In the genomic region with DNA sequence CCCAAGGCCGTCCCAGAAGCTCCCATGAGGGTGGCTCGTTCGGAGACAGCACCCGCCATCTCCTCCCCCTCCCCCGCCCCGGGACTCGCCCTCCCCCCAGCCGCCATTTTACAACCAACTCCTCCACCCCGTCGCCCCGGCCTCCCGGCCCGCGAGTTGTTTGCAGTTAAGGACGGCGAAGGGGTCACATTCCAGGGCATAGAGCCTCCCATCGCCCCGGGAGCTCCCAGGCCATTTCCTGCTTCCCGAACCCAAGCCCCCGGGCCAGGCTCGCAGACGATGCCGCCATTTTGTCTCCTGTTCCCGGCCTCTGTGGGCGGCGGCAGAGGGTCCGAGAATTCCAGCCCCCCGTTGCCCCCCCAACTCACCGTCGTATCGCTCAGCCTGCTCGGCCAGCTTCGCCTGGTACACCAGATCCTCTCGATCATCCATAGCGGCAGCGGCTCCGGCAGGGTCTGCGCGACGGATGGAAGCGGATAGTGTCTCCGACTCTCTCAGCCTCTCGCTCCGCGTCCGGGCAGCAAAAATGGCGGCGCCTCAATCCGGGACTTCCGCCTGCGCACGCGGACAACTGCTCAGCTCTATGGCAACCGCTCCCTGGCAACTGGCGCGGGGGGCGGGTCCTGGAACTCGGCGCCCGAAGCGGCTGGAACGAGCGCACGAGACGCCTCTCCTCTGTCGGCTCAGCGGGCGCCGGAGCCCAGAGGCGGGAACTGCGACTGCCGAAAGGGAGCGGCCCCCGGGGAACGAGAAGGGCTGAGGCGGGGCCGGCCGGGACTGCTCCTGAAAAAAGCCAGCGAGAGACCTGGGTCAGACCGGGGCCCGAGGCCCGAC, we compare ENCODE assay signal across 8 cellular contexts.
A peak's percentile ranks its signal among the peaks of the same experiment; 100 is the strongest.
DNase-seq lines count a peak whose midpoint lies in the region; ATAC-seq lines count a peak whose summit lies in the region.

A gene (minus strand): TSS at position 544 of the 834 bp plus-strand sequence. CDS start 112 bp downstream, at position 432.

- ATAC-seq in GM19025 (IDR thresholded peaks at IDR 0.05; ENCODE audit: low read depth, unreplicated experiment) (peak; percentile 93), HG03342 (IDR thresholded peaks at IDR 0.05; ENCODE audit: unreplicated experiment) (peak; percentile 85)
- ATAC-seq in activated CD4-positive, CD25-positive, alpha-beta regulatory T cell treated with anti-CD3 and anti-CD28 coated beads, Interleukin-2, amount 50 U/mL, for 24 hours: peak; percentile 91 to 92

- peak; percentile 96 for DNase-seq in AG08396 (ENCODE audit: low spot score)
- DNase-seq in NCI-H446 (lab: John Stamatoyannopoulos, UW): peak; percentile 87 to 96
- peak; percentile 93 for DNase-seq in cerebellar cortex (ENCODE audit: low spot score)
- peak; percentile 99 for DNase-seq in islet precursor cell
- peak; percentile 93 to 97 (median 97) for DNase-seq in stimulated activated CD4-positive, alpha-beta T cell treated with anti-CD3 and anti-CD28 coated beads, Interleukin-12 subunit alpha, Interleukin-12 subunit beta, amount 100 ng/mL, for 48 hours (ENCODE audit: low read depth in 2 of 3, low spot score in 1 of 3)

Comparison
In these comparisons a context has a peak if more than half of its experiments do, and no peak if none do; other contexts are left out.
1. Peak in every context shown above with its lines: DNase-seq and ATAC-seq.